In genomic region chr9:68593760-68594159, GRCh38 we compare ENCODE assay signal across 4 cellular contexts. TPM values are rescaled to one million over a fixed set of nuclear protein-coding genes. Genes with fewer than 3 reads are reported as not detected.
"Had no signal": no experiment of that assay in that cellular context is flagged by ENCODE, and none has a peak within 500 bp of the region (broad histone marks: within the 10 kb centered on the region; RNA-seq: fewer than 3 reads in every experiment).

No MANE protein-coding gene starts in this region.

RNA-seq across cellular contexts. Expression of gene TMEM252, which starts 53.1 kb away (rescaled TPM):
- total RNA-seq: NCI-H460, PC-3, Right ventricle myocardium inferior, T-helper 17 cell had no signal
